23 cellular contexts compared by ENCODE assay signal in genomic region chr7:2542924-2543871, GRCh38. TPM values are rescaled to one million over a fixed set of nuclear protein-coding genes. Genes with fewer than 3 reads are reported as not detected.
A peak's percentile ranks its signal among the peaks of the same experiment; 100 is the strongest.
DNase-seq lines count a peak whose midpoint lies in the region; ATAC-seq, FAIRE-seq and TF ChIP-seq lines count a peak whose summit lies in the region.
"Had no signal": no experiment of that assay in that cellular context is flagged by ENCODE, and none has a peak within 500 bp of the region (broad histone marks: within the 10 kb centered on the region; RNA-seq: fewer than 3 reads in every experiment).

No MANE protein-coding gene starts in this region.

- no TSS peak for BruUV-seq in K562 (replicated peaks; lab: Mats Ljungman, UMichigan)

- TF ChIP-seq CTCF in heart right ventricle (IDR thresholded peaks at IDR 0.05) (no peak), K562 (IDR thresholded peaks at IDR 0.05 in 2 of 3, conservative IDR thresholded peaks at IDR 0.05 in 1 of 3; ENCODE audit: insufficient read depth in 2 of 3, low read depth in 1 of 3, low read length in 3 of 3) (no peak), suprapubic skin (IDR thresholded peaks at IDR 0.05) (no peak)

- ATAC-seq in Right ventricle myocardium inferior (no peak), heart right ventricle (no peak), K562 (no peak), memory B cell (ENCODE audit: low read depth) (no peak)
- ATAC-seq: A549, gastrocnemius medialis, GM12878, PC-3, WTC11 had no signal

- peaks cover 5% of the 10 kb centered on the region for H3K4me1 Mint-ChIP-seq in memory B cell
- H3K4me1 Mint-ChIP-seq: activated naive CD8-positive, alpha-beta T cell treated with anti-CD3 and anti-CD28 coated beads for 36 hours; WTC11 had no signal

- no peak overlapping the region for H3K27ac ChIP-seq in heart right ventricle
- H3K27ac ChIP-seq in K562 (ENCODE audit: extremely low read depth, low read depth, low read length) = no peak overlapping the region
- H3K27ac ChIP-seq in suprapubic skin = no peak overlapping the region
- H3K27ac ChIP-seq: A549, dorsolateral prefrontal cortex, gastrocnemius medialis, parathyroid adenoma, SJSA1 had no signal

- in situ Hi-C loops in K562 (cut with MboI) = no loop called here

- CTCF ChIA-PET in K562 (lab: Yijun Ruan, JAX; ENCODE audit: low intra/inter-chr PET ratio) = no interaction called here

- POLR2A ChIA-PET in K562 (lab: Yijun Ruan, JAX) = interaction anchor here (0.6 to 1.2 kb wide), 3 partner anchors 9 to 1864 kb away, joined by 3 to 4 read pairs (median 3); partner anchors contain the start of gene BRAT1

- H3K9me3 ChIP-seq in heart right ventricle (no peaks in the 10 kb centered on the region), K562 (replicated peaks; ENCODE audit: control insufficient read depth, insufficient read depth, low read depth, low read length) (no peaks in the 10 kb centered on the region), suprapubic skin (no peaks in the 10 kb centered on the region)
- H3K9me3 ChIP-seq: A549, gastrocnemius medialis, MG63, SJSA1 had no signal

- TF ChIP-seq POLR2A in K562 (conservative IDR thresholded peaks at IDR 0.05) (no peak), suprapubic skin (IDR thresholded peaks at IDR 0.05) (no peak)

- TF ChIP-seq EP300 in K562 (IDR thresholded peaks at IDR 0.05; ENCODE audit: low read length) (no peak), suprapubic skin (IDR thresholded peaks at IDR 0.05) (no peak)

- H3K79me2 ChIP-seq in K562 (ENCODE audit: control insufficient read depth, insufficient read depth, low read length) = no peaks in the 10 kb centered on the region
- H3K79me2 ChIP-seq: parathyroid adenoma had no signal

- H3K4me1 ChIP-seq in heart right ventricle (no peaks in the 10 kb centered on the region), K562 (replicated peaks in 1 of 2; ENCODE audit: control insufficient read depth in 2 of 2, insufficient read depth in 2 of 2, low read length in 2 of 2) (peaks cover 0 to 16% of the 10 kb centered on the region in 2 experiments; a peak in 1 of 5 replicates), suprapubic skin (no peaks in the 10 kb centered on the region)
- H3K4me1 ChIP-seq: A549, gastrocnemius medialis, parathyroid adenoma, SJSA1 had no signal

- peak overlapping the region; percentile 55 for H3K27ac Mint-ChIP-seq in memory B cell
- H3K27ac Mint-ChIP-seq: activated CD4-positive, alpha-beta memory T cell treated with anti-CD3 and anti-CD28 coated beads for 36 hours; activated naive CD8-positive, alpha-beta T cell treated with anti-CD3 and anti-CD28 coated beads for 36 hours; CD4-positive, alpha-beta T cell; WTC11 had no signal

- TF ChIP-seq RAD21 in K562 (CRISPR knock-in tag; conservative IDR thresholded peaks at IDR 0.05 in 1 of 2, IDR thresholded peaks at IDR 0.05 in 1 of 2) = no peak

- FAIRE-seq in K562 (lab: Jason Lieb, UNC) = no peak
- FAIRE-seq: GM12878, small intestine had no signal

- H3K27me3 ChIP-seq in heart right ventricle (no peaks in the 10 kb centered on the region), K562 (ENCODE audit: control insufficient read depth in 2 of 2, insufficient read depth in 2 of 2, low read length in 2 of 2) (no peaks in the 10 kb centered on the region), suprapubic skin (no peaks in the 10 kb centered on the region)
- H3K27me3 ChIP-seq: dorsolateral prefrontal cortex, gastrocnemius medialis, MG63, SJSA1 had no signal

- H3K9ac ChIP-seq in K562 (ENCODE audit: insufficient read depth in 1 of 2, low read depth in 2 of 2, low read length in 2 of 2) = no peak overlapping the region; a peak in 1 of 4 replicates
- H3K9ac ChIP-seq: parathyroid adenoma had no signal

- H3K27me3 Mint-ChIP-seq in memory B cell = no peaks in the 10 kb centered on the region
- H3K27me3 Mint-ChIP-seq: activated CD4-positive, alpha-beta memory T cell treated with anti-CD3 and anti-CD28 coated beads for 36 hours; activated naive CD8-positive, alpha-beta T cell treated with anti-CD3 and anti-CD28 coated beads for 36 hours; CD4-positive, alpha-beta T cell had no signal

- peaks cover 5 to 100% (median 65%) of the 10 kb centered on the region in 9 donors for H3K36me3 ChIP-seq in heart right ventricle
- H3K36me3 ChIP-seq in K562 (ENCODE audit: control insufficient read depth, insufficient read depth, low read length) = peaks cover 92% of the 10 kb centered on the region; the same call in 2 of the 3 replicates
- H3K36me3 ChIP-seq in suprapubic skin = peaks cover 92% of the 10 kb centered on the region

- no peaks in the 10 kb centered on the region for H4K20me1 ChIP-seq in K562 (replicated peaks; ENCODE audit: control insufficient read depth, insufficient read depth, low read length)

- intact Hi-C loops in Right ventricle myocardium inferior (cut with DNase I) = no loop called here
- intact Hi-C loops in heart right ventricle (cut with DNase I) = loop anchor here in 1 of 10 donors (10.0 kb wide), 1 partner anchor 68 kb away; the partner anchor contains the start of gene GRIFIN
- intact Hi-C loops in K562 (cut with micrococcal nuclease) = no loop called here

- no peak overlapping the region for H2AFZ ChIP-seq in K562 (ENCODE audit: low read depth, low read length)
- H2AFZ ChIP-seq: parathyroid adenoma had no signal

- 92 to 93% methylated on average over 52 of the region's 52 CpGs for WGBS in heart right ventricle, 2 donors
- WGBS in K562 (ENCODE audit: insufficient coverage, low coverage, missing lambda C conversion rate) = 90% methylated on average over 32 of the region's 52 CpGs
- 86% methylated on average over 15 of the region's 52 CpGs for WGBS in suprapubic skin

- H3K9me1 ChIP-seq in K562 (ENCODE audit: control insufficient read depth, insufficient read depth, low read length) = no peaks in the 10 kb centered on the region

- H3K9me3 Mint-ChIP-seq in memory B cell = no peaks in the 10 kb centered on the region
- H3K9me3 Mint-ChIP-seq: activated CD4-positive, alpha-beta memory T cell treated with anti-CD3 and anti-CD28 coated beads for 36 hours; activated naive CD8-positive, alpha-beta T cell treated with anti-CD3 and anti-CD28 coated beads for 36 hours; CD4-positive, alpha-beta T cell; WTC11 had no signal

- H3K4me3 Mint-ChIP-seq in memory B cell = no peak overlapping the region
- H3K4me3 Mint-ChIP-seq: activated CD4-positive, alpha-beta memory T cell treated with anti-CD3 and anti-CD28 coated beads for 36 hours; activated naive CD8-positive, alpha-beta T cell treated with anti-CD3 and anti-CD28 coated beads for 36 hours; CD4-positive, alpha-beta T cell; WTC11 had no signal

- no peak overlapping the region for H3K4me2 ChIP-seq in K562 (ENCODE audit: insufficient read depth, low read length)
- H3K4me2 ChIP-seq: A549 had no signal

- no peak overlapping the region for H3K4me3 ChIP-seq in heart right ventricle
- no peak overlapping the region for H3K4me3 ChIP-seq in K562
- H3K4me3 ChIP-seq in suprapubic skin = no peak overlapping the region
- H3K4me3 ChIP-seq: A549, dorsolateral prefrontal cortex, gastrocnemius medialis, GM12878, MG63, SJSA1 had no signal

- H3K36me3 Mint-ChIP-seq in memory B cell = peaks cover 12% of the 10 kb centered on the region

- DNase-seq in Right ventricle myocardium inferior (ENCODE audit: missing footprints) (peak; percentile 68), heart right ventricle (no peak), K562 (ENCODE audit: extremely low read depth in 1 of 4, low spot score in 3 of 4) (peak in 1 of 4 experiments; percentile 2), memory B cell (ENCODE audit: low spot score in 2 of 2) (no peak), suprapubic skin (ENCODE audit: low spot score in 2 of 2) (peak; percentile 68 to 77), NCI-H446 (lab: John Stamatoyannopoulos, UW) (no peak), LoVo (ENCODE audit: low spot score) (no peak), ecto neural progenitor cell (ENCODE audit: low spot score) (no peak)
- DNase-seq: activated CD4-positive, alpha-beta memory T cell treated with anti-CD3 and anti-CD28 coated beads for 36 hours; activated naive CD8-positive, alpha-beta T cell treated with anti-CD3 and anti-CD28 coated beads for 36 hours; activated T-cell treated with anti-CD3 and anti-CD28 coated beads, Interleukin-2, amount 50 U/mL, for 1 hour; CD4-positive, alpha-beta T cell; gastrocnemius medialis; MG63; PC-3; small intestine; stimulated activated CD4-positive, alpha-beta T cell treated with anti-CD3 and anti-CD28 coated beads, Interleukin-4, amount 100 ng/mL, for 1 hour had no signal

RNA-seq across cellular contexts. Expression of gene BRAT1, which starts 12.1 kb away (rescaled TPM):
- total RNA-seq in Right ventricle myocardium inferior (14.8 TPM), heart right ventricle (10 to 100 TPM; 10.6 to 18.2 (median 12.8) TPM), K562 (2014; rRNA removed) (48.2 and 53.8 TPM in 2 replicates), K562 (2014; rRNA removed; fragmentation: Illumina TruSeq; extraction: Trizol) (1.9 and 3.7 TPM in 2 replicates), K562 (2015; rRNA removed; fragmentation: Illumina TruSeq; extraction: Trizol) (14.6 and 17.4 TPM in 2 replicates), K562 (2021) (49.6 and 49.8 TPM in 2 replicates), suprapubic skin (10 to 100 TPM; 51.5 to 79.3 (median 63.3) TPM)
- polyA plus RNA-seq in heart right ventricle (10 to 100 TPM; 16.8 to 22.8 TPM), K562 (2011; rRNA removed) (10.5 and 23.7 TPM in 2 replicates), K562 (2014; fragmentation: Illumina TruSeq; extraction: Trizol) (5.8 and 20.3 TPM in 2 replicates), K562 (2014; fragmentation: Nextera tagmentation; extraction: Ambion mirVana) (under 1 TPM; 0.13 to 0.31 TPM), K562 (2014; rRNA removed) (35.3 and 39.1 TPM in 2 replicates)
- total RNA-seq in K562 (2011; cell fraction: chromatin; rRNA removed; ENCODE audit: low replicate concordance) = 18.7 and 76.7 TPM in 2 replicates
- 75.9 and 80.0 TPM in 2 replicates for total RNA-seq in K562 (2011; cell fraction: nucleolus; rRNA removed)
- 35.8 and 37.1 TPM in 2 replicates for total RNA-seq in K562 (2011; cell fraction: nucleoplasm; rRNA removed)
- 14.1 and 48.2 TPM in 2 replicates for polyA plus RNA-seq in K562 (2011; cell fraction: cytosol; rRNA removed)
- 84.7 and 142 TPM in 2 replicates for polyA plus RNA-seq in K562 (2011; cell fraction: nucleus; rRNA removed)
- 37.7 and 38.8 TPM in 2 replicates for polyA plus RNA-seq in K562 (2012)
- 3.2 and 7.4 TPM in 2 replicates for polyA minus RNA-seq in K562 (2011; rRNA and poly(A)+ RNA removed)
- polyA minus RNA-seq in K562 (2011; cell fraction: cytosol; rRNA and poly(A)+ RNA removed) = 27.3 and 27.9 TPM in 2 replicates
- polyA minus RNA-seq in K562 (2011; cell fraction: nucleus; rRNA and poly(A)+ RNA removed) = 22.2 and 25.0 TPM in 2 replicates

RNA-seq across cellular contexts. Expression of gene IQCE, which starts 15.6 kb away (rescaled TPM):
- 11.5 TPM for total RNA-seq in Right ventricle myocardium inferior
- 10 to 100 TPM in 4 of 10 donors, 1 to 10 TPM in 6; 7.8 to 13.8 (median 9.4) TPM for total RNA-seq in heart right ventricle
- 1 to 10 TPM; 4.2 to 5.0 TPM for polyA plus RNA-seq in heart right ventricle
- total RNA-seq in K562 (2011; cell fraction: chromatin; rRNA removed; ENCODE audit: low replicate concordance) = 26.8 and 52.1 TPM in 2 replicates
- total RNA-seq in K562 (2011; cell fraction: nucleolus; rRNA removed) = 20.3 and 21.5 TPM in 2 replicates
- total RNA-seq in K562 (2011; cell fraction: nucleoplasm; rRNA removed) = 22.9 and 30.8 TPM in 2 replicates
- 7.2 and 8.5 TPM in 2 replicates for total RNA-seq in K562 (2014; rRNA removed)
- 1.7 and 3.5 TPM in 2 replicates for total RNA-seq in K562 (2014; rRNA removed; fragmentation: Illumina TruSeq; extraction: Trizol)
- total RNA-seq in K562 (2015; rRNA removed; fragmentation: Illumina TruSeq; extraction: Trizol) = 3.7 and 4.2 TPM in 2 replicates
- total RNA-seq in K562 (2021) = 7.8 and 8.7 TPM in 2 replicates
- polyA plus RNA-seq in K562 (2011; rRNA removed) = 3.2 and 5.0 TPM in 2 replicates
- polyA plus RNA-seq in K562 (2011; cell fraction: cytosol; rRNA removed) = 2.3 and 3.0 TPM in 2 replicates
- 12.8 and 18.1 TPM in 2 replicates for polyA plus RNA-seq in K562 (2011; cell fraction: nucleus; rRNA removed)
- polyA plus RNA-seq in K562 (2012) = 5.3 and 7.0 TPM in 2 replicates
- 4.4 and 6.5 TPM in 2 replicates for polyA plus RNA-seq in K562 (2014; fragmentation: Illumina TruSeq; extraction: Trizol)
- polyA plus RNA-seq in K562 (2014; fragmentation: Nextera tagmentation; extraction: Ambion mirVana) = under 1 TPM; 0.18 to 0.28 TPM
- polyA plus RNA-seq in K562 (2014; rRNA removed) = 5.1 and 6.1 TPM in 2 replicates
- 3.7 and 4.7 TPM in 2 replicates for polyA minus RNA-seq in K562 (2011; rRNA and poly(A)+ RNA removed)
- 3.9 and 4.8 TPM in 2 replicates for polyA minus RNA-seq in K562 (2011; cell fraction: cytosol; rRNA and poly(A)+ RNA removed)
- polyA minus RNA-seq in K562 (2011; cell fraction: nucleus; rRNA and poly(A)+ RNA removed) = 5.5 and 5.9 TPM in 2 replicates
- 10 to 100 TPM; 10.1 to 18.8 (median 15.7) TPM for total RNA-seq in suprapubic skin

RNA-seq across cellular contexts. Expression of gene LFNG, which starts 23.6 kb away (rescaled TPM):
- total RNA-seq in Right ventricle myocardium inferior (6.5 TPM), heart right ventricle (10 to 100 TPM in 4 of 10 donors, 1 to 10 TPM in 6; 2.4 to 11.8 (median 9.0) TPM), K562 (2014; rRNA removed) (0.49 and 0.73 TPM in 2 replicates), K562 (2014; rRNA removed; fragmentation: Illumina TruSeq; extraction: Trizol) (0.18 and 0.22 TPM in 2 replicates), K562 (2015; rRNA removed; fragmentation: Illumina TruSeq; extraction: Trizol) (0.25 and 0.30 TPM in 2 replicates), K562 (2021) (0.81 and 0.89 TPM in 2 replicates), suprapubic skin (100 to 1,000 TPM; 105 to 198 (median 150) TPM)
- polyA plus RNA-seq in heart right ventricle (10 to 100 TPM in 1 of 2 donors, 1 to 10 TPM in 1; 7.2 to 10.8 TPM), K562 (2011; rRNA removed) (0.86 and 1.2 TPM in 2 replicates), K562 (2014; fragmentation: Illumina TruSeq; extraction: Trizol) (0.24 and 0.39 TPM in 2 replicates), K562 (2014; fragmentation: Nextera tagmentation; extraction: Ambion mirVana) (under 1 TPM in 1 of 2 experiments, not detected in 1; 0.03 TPM), K562 (2014; rRNA removed) (0.25 and 0.28 TPM in 2 replicates)
- total RNA-seq in K562 (2011; cell fraction: chromatin; rRNA removed; ENCODE audit: low replicate concordance) = 0.76 and 4.3 TPM in 2 replicates
- 3.6 and 4.7 TPM in 2 replicates for total RNA-seq in K562 (2011; cell fraction: nucleolus; rRNA removed)
- total RNA-seq in K562 (2011; cell fraction: nucleoplasm; rRNA removed) = 2.0 and 2.1 TPM in 2 replicates
- 1.4 and 2.5 TPM in 2 replicates for polyA plus RNA-seq in K562 (2011; cell fraction: cytosol; rRNA removed)
- 4.7 and 6.5 TPM in 2 replicates for polyA plus RNA-seq in K562 (2011; cell fraction: nucleus; rRNA removed)
- 0.43 and 0.47 TPM in 2 replicates for polyA plus RNA-seq in K562 (2012)
- polyA minus RNA-seq in K562 (2011; rRNA and poly(A)+ RNA removed) = 0.45 and 0.49 TPM in 2 replicates
- polyA minus RNA-seq in K562 (2011; cell fraction: cytosol; rRNA and poly(A)+ RNA removed) = 0.91 and 1.0 TPM in 2 replicates
- 3.6 and 3.8 TPM in 2 replicates for polyA minus RNA-seq in K562 (2011; cell fraction: nucleus; rRNA and poly(A)+ RNA removed)

Comparison
In these comparisons a context has a peak if more than half of its experiments do, and no peak if none do; other contexts are left out.
1. DNase-seq: peak in Right ventricle myocardium inferior (single experiment) and suprapubic skin (2 of 2); none in heart right ventricle (0 of 2), memory B cell (0 of 2), NCI-H446 (0 of 2), LoVo (single experiment) and ecto neural progenitor cell (single experiment).
2. RNA of gene LFNG, which starts 23.6 kb away (total RNA-seq): 105 to 198 TPM in suprapubic skin; 2.4 to 11.8 TPM in heart right ventricle, 6.5 TPM in Right ventricle myocardium inferior (single experiment) and 0.18 to 4.7 TPM in K562; every median in the first group is over 4 times any median in the second.